34 cellular contexts compared by ENCODE assay signal in the genomic region with DNA sequence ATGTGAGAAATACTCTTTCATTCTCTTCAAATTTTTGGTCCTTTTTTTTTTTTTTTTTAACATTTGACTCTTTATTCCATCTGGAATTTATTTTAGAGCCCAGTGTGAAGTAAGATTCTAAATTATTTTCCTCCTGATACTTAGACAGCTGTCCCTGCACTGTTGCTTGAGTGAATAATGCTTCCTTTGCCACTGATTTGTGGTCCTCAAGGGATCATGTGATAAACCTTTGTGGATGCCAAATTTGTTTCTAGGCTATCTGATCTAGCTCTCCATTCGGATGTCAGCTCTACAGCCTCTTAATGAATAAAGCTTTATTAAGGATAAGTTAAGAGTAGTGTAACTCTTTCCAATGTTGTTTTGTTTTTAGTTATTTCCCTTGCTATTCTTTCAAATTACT.
A peak's percentile ranks its signal among the peaks of the same experiment; 100 is the strongest.
DNase-seq lines count a peak whose midpoint lies in the region; ATAC-seq, FAIRE-seq and TF ChIP-seq lines count a peak whose summit lies in the region.
"Had no signal": no experiment of that assay in that cellular context is flagged by ENCODE, and none has a peak within 500 bp of the region (broad histone marks: within the 10 kb centered on the region; RNA-seq: fewer than 3 reads in every experiment).

No MANE protein-coding gene starts in this region.

- no peak overlapping the region for H3K4me3 Mint-ChIP-seq in astrocyte (ENCODE audit: unreplicated experiment)
- H3K4me3 Mint-ChIP-seq in activated CD4-positive, alpha-beta T cell treated with anti-CD3 and anti-CD28 coated beads, Interleukin-2, amount 10 ng/mL, durations not matched to agents 24 days and 14 days, result no peak overlapping the region
- H3K4me3 Mint-ChIP-seq in stimulated activated effector memory CD8-positive, alpha-beta T cell treated with anti-CD3 and anti-CD28 coated beads, Interleukin-12 subunit alpha, Interleukin-12 subunit beta, amount 100 ng/mL, for 72 hours, result no peak overlapping the region
- H3K4me3 Mint-ChIP-seq: CD4-positive, alpha-beta memory T cell; endodermal cell; HFFc6; neural progenitor cell had no signal

- H3K4me1 ChIP-seq in astrocyte (ENCODE audit: insufficient read depth, low read length) (no peaks in the 10 kb centered on the region), left ventricle myocardium inferior (peaks cover 58% of the 10 kb centered on the region), thoracic aorta (ENCODE audit: control insufficient read depth in 1 of 2, low read depth in 2 of 2) (peaks cover 37 to 62% of the 10 kb centered on the region in 2 donors)
- H3K4me1 ChIP-seq: neural progenitor cell, parathyroid adenoma, right lobe of liver had no signal

- no peaks in the 10 kb centered on the region for H3K79me2 ChIP-seq in astrocyte (ENCODE audit: insufficient read depth, low read length)
- H3K79me2 ChIP-seq: parathyroid adenoma had no signal

- H4K20me1 ChIP-seq in astrocyte (ENCODE audit: insufficient read depth, low read length), result no peaks in the 10 kb centered on the region

- no peak overlapping the region for H3K9ac ChIP-seq in astrocyte (ENCODE audit: low read length)
- H3K9ac ChIP-seq: neural progenitor cell, parathyroid adenoma had no signal

- H3K9me3 ChIP-seq in astrocyte (ENCODE audit: insufficient read depth, low read depth, low read length) (no peaks in the 10 kb centered on the region), left ventricle myocardium inferior (replicated peaks) (no peaks in the 10 kb centered on the region), thoracic aorta (no peaks in the 10 kb centered on the region)
- H3K9me3 ChIP-seq: gastrocnemius medialis, Peyer's patch, right lobe of liver, stomach, transverse colon had no signal

- H3K36me3 ChIP-seq in astrocyte (ENCODE audit: insufficient read depth, low read length), result no peaks in the 10 kb centered on the region
- no peaks in the 10 kb centered on the region for H3K36me3 ChIP-seq in left ventricle myocardium inferior
- no peaks in the 10 kb centered on the region for H3K36me3 ChIP-seq in thoracic aorta
- H3K36me3 ChIP-seq: gastrocnemius medialis, neural progenitor cell, Peyer's patch, transverse colon had no signal

- peaks cover 23% of the 10 kb centered on the region for H3K4me1 Mint-ChIP-seq in astrocyte (ENCODE audit: low read depth, unreplicated experiment)
- H3K4me1 Mint-ChIP-seq in activated CD4-positive, alpha-beta T cell treated with anti-CD3 and anti-CD28 coated beads, Interleukin-2, amount 10 ng/mL, durations not matched to agents 24 days and 14 days, result peaks cover 57% of the 10 kb centered on the region
- peaks cover 66% of the 10 kb centered on the region for H3K4me1 Mint-ChIP-seq in stimulated activated effector memory CD8-positive, alpha-beta T cell treated with anti-CD3 and anti-CD28 coated beads, Interleukin-12 subunit alpha, Interleukin-12 subunit beta, amount 100 ng/mL, for 72 hours

- no peak overlapping the region for H3K27ac Mint-ChIP-seq in astrocyte (ENCODE audit: unreplicated experiment)
- no peak overlapping the region for H3K27ac Mint-ChIP-seq in activated CD4-positive, alpha-beta T cell treated with anti-CD3 and anti-CD28 coated beads, Interleukin-2, amount 10 ng/mL, durations not matched to agents 24 days and 14 days
- H3K27ac Mint-ChIP-seq in stimulated activated effector memory CD8-positive, alpha-beta T cell treated with anti-CD3 and anti-CD28 coated beads, Interleukin-12 subunit alpha, Interleukin-12 subunit beta, amount 100 ng/mL, for 72 hours, result no peak overlapping the region
- H3K27ac Mint-ChIP-seq: activated T-helper 2 cell treated with anti-CD3 and anti-CD28 coated beads, Interferon-gamma antibody, Interleukin-2, Interleukin-4, amounts not matched to agents 10 μg/mL and 5 μg/mL and 100 μg/mL, durations not matched to agents 14 hours and 24 hours and 36 hours; endodermal cell; HFFc6; neural progenitor cell had no signal

- peak; percentile 3 for DNase-seq in left cardiac atrium
- no peak for DNase-seq in cardiac septum (ENCODE audit: low spot score)
- DNase-seq in astrocyte (ENCODE audit: low read depth), result no peak
- DNase-seq in left ventricle myocardium inferior, result no peak
- DNase-seq in thoracic aorta (ENCODE audit: low spot score), result no peak
- no peak for DNase-seq in activated CD4-positive, alpha-beta T cell treated with anti-CD3 and anti-CD28 coated beads, Interleukin-2, amount 10 ng/mL, durations not matched to agents 24 days and 14 days
- no peak for DNase-seq in stimulated activated effector memory CD8-positive, alpha-beta T cell treated with anti-CD3 and anti-CD28 coated beads, Interleukin-12 subunit alpha, Interleukin-12 subunit beta, amount 100 ng/mL, for 72 hours (ENCODE audit: low spot score in 2 of 2)
- DNase-seq: activated CD4-positive, alpha-beta T cell treated with anti-CD3 and anti-CD28 coated beads for 4 hours; activated CD8-positive, alpha-beta memory T cell treated with anti-CD3 and anti-CD28 coated beads for 24 hours; activated naive CD4-positive, alpha-beta T cell treated with anti-CD3 and anti-CD28 coated beads, Interleukin-2, amount 50 U/mL, for 16 hours; activated T-cell treated with anti-CD3 and anti-CD28 coated beads for 4 hours; CD4-positive, alpha-beta memory T cell; DMS 273 treated with DMSO at 0.1 percent for 48 hours; endodermal cell; gastrocnemius medialis; HFFc6; mammary epithelial cell; NCI-H1048; NCI-H1694 treated with DMSO at 0.1 percent for 48 hours; NCI-H524; Peyer's patch; right lobe of liver; stimulated activated CD4-positive, alpha-beta T cell treated with anti-CD3 and anti-CD28 coated beads, Interleukin-12 subunit alpha, Interleukin-12 subunit beta, amount 100 ng/mL, for 4 hours; stimulated activated CD4-positive, alpha-beta T cell treated with anti-CD3 and anti-CD28 coated beads, Interleukin-2, amount 100 ng/mL, for 48 hours; stomach; T1000; transverse colon; WERI-Rb-1 had no signal

- H2AFZ ChIP-seq in astrocyte (ENCODE audit: low read depth, low read length), result no peak overlapping the region
- H2AFZ ChIP-seq: neural progenitor cell, parathyroid adenoma had no signal

- TF ChIP-seq CTCF in astrocyte (IDR thresholded peaks at IDR 0.05; ENCODE audit: insufficient read depth, low read depth, low read length) (no peak), left ventricle myocardium inferior (IDR thresholded peaks at IDR 0.05; ENCODE audit: borderline replicate concordance) (no peak), thoracic aorta (IDR thresholded peaks at IDR 0.05) (no peak)

- H3K4me3 ChIP-seq in astrocyte (ENCODE audit: insufficient read depth, low read depth, low read length), result no peak overlapping the region
- H3K4me3 ChIP-seq in left ventricle myocardium inferior, result no peak overlapping the region
- H3K4me3 ChIP-seq in thoracic aorta, result no peak overlapping the region
- H3K4me3 ChIP-seq: gastrocnemius medialis, neural progenitor cell, Peyer's patch, right lobe of liver, stomach, transverse colon had no signal

- peaks cover 18% of the 10 kb centered on the region for H3K36me3 Mint-ChIP-seq in astrocyte (ENCODE audit: low read depth, unreplicated experiment)
- H3K36me3 Mint-ChIP-seq in activated CD4-positive, alpha-beta T cell treated with anti-CD3 and anti-CD28 coated beads, Interleukin-2, amount 10 ng/mL, durations not matched to agents 24 days and 14 days (ENCODE audit: low read depth), result peaks cover 2% of the 10 kb centered on the region
- peaks cover 13% of the 10 kb centered on the region for H3K36me3 Mint-ChIP-seq in stimulated activated effector memory CD8-positive, alpha-beta T cell treated with anti-CD3 and anti-CD28 coated beads, Interleukin-12 subunit alpha, Interleukin-12 subunit beta, amount 100 ng/mL, for 72 hours
- H3K36me3 Mint-ChIP-seq: CD4-positive, alpha-beta memory T cell; neural progenitor cell had no signal

- no peaks in the 10 kb centered on the region for H3K9me3 Mint-ChIP-seq in astrocyte (ENCODE audit: unreplicated experiment)
- H3K9me3 Mint-ChIP-seq in activated CD4-positive, alpha-beta T cell treated with anti-CD3 and anti-CD28 coated beads, Interleukin-2, amount 10 ng/mL, durations not matched to agents 24 days and 14 days, result no peaks in the 10 kb centered on the region
- no peaks in the 10 kb centered on the region for H3K9me3 Mint-ChIP-seq in stimulated activated effector memory CD8-positive, alpha-beta T cell treated with anti-CD3 and anti-CD28 coated beads, Interleukin-12 subunit alpha, Interleukin-12 subunit beta, amount 100 ng/mL, for 72 hours
- H3K9me3 Mint-ChIP-seq: activated T-helper 2 cell treated with anti-CD3 and anti-CD28 coated beads, Interferon-gamma antibody, Interleukin-2, Interleukin-4, amounts not matched to agents 10 μg/mL and 5 μg/mL and 100 μg/mL, durations not matched to agents 14 hours and 24 hours and 36 hours; endodermal cell; HFFc6; neural progenitor cell had no signal

- ATAC-seq in left cardiac atrium (peak in 1 of 2 donors; percentile 52), thoracic aorta (ENCODE audit: insufficient number of reproducible peaks, low FRiP score, low read depth) (no peak), HG02763 (IDR thresholded peaks at IDR 0.05; ENCODE audit: unreplicated experiment) (no peak)
- no peak for ATAC-seq in stimulated activated effector memory CD8-positive, alpha-beta T cell treated with anti-CD3 and anti-CD28 coated beads, Interleukin-12 subunit alpha, Interleukin-12 subunit beta, amount 100 ng/mL, for 72 hours
- ATAC-seq: esophagus mucosa, gastrocnemius medialis, right lobe of liver had no signal

- no peaks in the 10 kb centered on the region for H3K27me3 ChIP-seq in astrocyte (ENCODE audit: insufficient read depth, low read length)
- H3K27me3 ChIP-seq in left ventricle myocardium inferior (ENCODE audit: low read depth), result no peaks in the 10 kb centered on the region
- no peaks in the 10 kb centered on the region for H3K27me3 ChIP-seq in thoracic aorta (replicated peaks; ENCODE audit: insufficient read depth)
- H3K27me3 ChIP-seq: gastrocnemius medialis, neural progenitor cell, Peyer's patch, right lobe of liver, stomach, transverse colon had no signal

- no peaks in the 10 kb centered on the region for H3K27me3 Mint-ChIP-seq in astrocyte (ENCODE audit: low read depth, unreplicated experiment)
- H3K27me3 Mint-ChIP-seq in activated CD4-positive, alpha-beta T cell treated with anti-CD3 and anti-CD28 coated beads, Interleukin-2, amount 10 ng/mL, durations not matched to agents 24 days and 14 days, result peaks cover 2% of the 10 kb centered on the region
- H3K27me3 Mint-ChIP-seq: CD4-positive, alpha-beta memory T cell had no signal

- FAIRE-seq in astrocyte (lab: Jason Lieb, UNC), result peak; percentile 29
- FAIRE-seq: H1 had no signal

- H3K27ac ChIP-seq in astrocyte (ENCODE audit: low read depth, low read length), result no peak overlapping the region
- peak overlapping the region; percentile 25 for H3K27ac ChIP-seq in left ventricle myocardium inferior (replicated peaks)
- H3K27ac ChIP-seq in thoracic aorta, result peak overlapping the region; percentile 61 to 67
- H3K27ac ChIP-seq: gastrocnemius medialis, neural progenitor cell, parathyroid adenoma, Peyer's patch, right lobe of liver, stomach, transverse colon, WERI-Rb-1 had no signal

- intact Hi-C loops in left cardiac atrium (cut with DNase I) (no loop called here), cardiac septum (cut with DNase I) (no loop called here), left ventricle myocardium inferior (cut with micrococcal nuclease) (no loop called here)
- intact Hi-C loops in activated CD4-positive, alpha-beta T cell treated with anti-CD3 and anti-CD28 coated beads, Interleukin-2, amount 10 ng/mL, durations not matched to agents 24 days and 14 days (cut with micrococcal nuclease), result no loop called here

- no peak overlapping the region for H3K4me2 ChIP-seq in astrocyte (ENCODE audit: low read length)
- H3K4me2 ChIP-seq: neural progenitor cell had no signal
